Comparison of ENCODE assay signal across 8 cellular contexts in the genomic region with DNA sequence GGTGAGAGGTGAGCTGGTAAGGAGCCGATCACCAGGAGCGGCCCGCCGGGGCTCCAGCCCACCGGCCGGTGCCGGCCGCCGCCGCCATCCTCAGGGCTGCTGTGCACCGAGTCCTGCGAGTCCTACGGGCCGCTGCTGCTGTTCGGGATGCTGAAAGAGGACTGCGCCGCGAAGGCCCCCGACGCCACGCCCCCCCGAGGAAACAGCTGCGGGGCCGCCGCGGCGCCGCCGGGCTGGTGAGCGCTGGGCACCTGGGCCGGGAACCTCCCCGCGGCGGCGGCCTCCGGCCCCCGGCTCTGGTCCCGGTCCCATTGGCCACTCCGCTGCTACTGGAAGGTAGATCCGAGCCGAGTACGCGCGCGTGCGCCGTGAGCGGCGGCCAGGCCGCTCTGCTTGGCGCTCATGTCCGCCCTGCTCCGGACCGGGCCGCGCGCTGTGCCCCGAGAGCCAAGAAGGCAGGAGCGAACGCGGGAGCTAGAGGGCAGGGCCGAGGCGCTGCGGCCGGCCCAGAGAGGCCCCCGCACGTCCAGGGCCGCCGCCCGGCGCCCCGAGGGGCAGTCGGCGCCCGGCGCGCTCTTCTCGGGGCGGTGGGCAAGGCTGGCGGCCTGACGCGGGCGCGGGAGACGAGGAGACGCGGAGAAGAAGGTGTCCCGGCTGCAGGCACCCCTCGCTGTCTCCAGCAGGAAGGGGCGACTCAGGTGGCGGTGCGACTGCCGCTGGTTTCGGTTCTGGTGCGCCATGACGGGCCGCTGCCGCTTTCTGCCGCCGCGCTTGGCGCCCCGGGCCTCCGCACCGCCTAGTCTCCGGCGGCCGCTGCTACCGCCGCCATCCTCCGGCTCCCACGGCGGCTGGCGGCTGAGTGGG.
DNase-seq lines count a peak whose midpoint lies in the region; ATAC-seq and TF ChIP-seq lines count a peak whose summit lies in the region.

No MANE protein-coding gene starts in this region.

- H3K9ac ChIP-seq in liver (ENCODE audit: low read depth in 1 of 2, low read length in 2 of 2) = peak overlapping the region in 1 of 2 donors; percentile 25

- peak; percentile 16 for DNase-seq in SIG-M5 treated with dmso at 0.1 percent for 504 hours (lab: John Stamatoyannopoulos, UW; ENCODE audit: unreplicated experiment)
- no peak for DNase-seq in SIG-M5 (lab: John Stamatoyannopoulos, UW)
- peak; percentile 8 for DNase-seq in NCI-H2196 treated with DMSO at 0.1 percent for 48 hours (lab: John Stamatoyannopoulos, UW; ENCODE audit: unreplicated experiment)
- peak; percentile 52 for DNase-seq in activated CD4-positive, alpha-beta T cell treated with anti-CD3 and anti-CD28 coated beads, Interleukin-2, amount 10 ng/mL, durations not matched to agents 7 days and 5 days
- peak; percentile 37 to 80 (median 63) for DNase-seq in dorsolateral prefrontal cortex
- DNase-seq in stimulated activated CD4-positive, alpha-beta T cell treated with anti-CD3 and anti-CD28 coated beads, Interleukin-4, amount 100 ng/mL, for 1 hour = peak; percentile 49

- no peaks in the 10 kb centered on the region for H3K9me3 ChIP-seq in liver (ENCODE audit: control insufficient read depth in 4 of 4, low read length in 3 of 4)

- under 1% methylated on average over 113 of the region's 114 CpGs for WGBS in liver

- no peak for TF ChIP-seq RAD21 in liver (IDR thresholded peaks at IDR 0.05)

- intact Hi-C loops in dorsolateral prefrontal cortex (cut with DNase I) = loop anchor here in 1 of 2 donors (5.0 kb wide), 1 partner anchor 342 kb away; a partner anchor contains a TSS

- TF ChIP-seq CTCF in dorsolateral prefrontal cortex (IDR thresholded peaks at IDR 0.05 in 54 of 56, conservative IDR thresholded peaks at IDR 0.05 in 2 of 56; ENCODE audit: low read depth in 1 of 56, partially characterized antibody in 56 of 56) (peak in 9 of 56 donors; percentile 5 to 29 (median 10)), liver (IDR thresholded peaks at IDR 0.05; ENCODE audit: low read depth, low read length, missing input control) (no peak)

- peak overlapping the region; percentile 82 for H3K4me3 Mint-ChIP-seq in activated CD4-positive, alpha-beta T cell treated with anti-CD3 and anti-CD28 coated beads, Interleukin-2, amount 10 ng/mL, durations not matched to agents 7 days and 5 days

- H3K27me3 Mint-ChIP-seq in activated CD4-positive, alpha-beta T cell treated with anti-CD3 and anti-CD28 coated beads, Interleukin-2, amount 10 ng/mL, durations not matched to agents 7 days and 5 days = peaks cover 27% of the 10 kb centered on the region

- POLR2A ChIA-PET in activated CD4-positive, alpha-beta T cell treated with anti-CD3 and anti-CD28 coated beads, Interleukin-2, amount 10 ng/mL, durations not matched to agents 7 days and 5 days (lab: Charles Lee) = no interaction called here

- H3K4me3 ChIP-seq in dorsolateral prefrontal cortex (peak overlapping the region; percentile 38 to 91 (median 78)), liver (ENCODE audit: low read depth in 1 of 3, low read length in 3 of 3) (peak overlapping the region; percentile 33 to 88 (median 79))

- CTCF ChIA-PET in activated CD4-positive, alpha-beta T cell treated with anti-CD3 and anti-CD28 coated beads, Interleukin-2, amount 10 ng/mL, durations not matched to agents 7 days and 5 days (lab: Charles Lee) = interaction anchor here (0.6 kb wide), 1 partner anchor 90 kb away, joined by 4 read pairs; no protein-coding TSS in a partner anchor

- peak; percentile 51 for ATAC-seq in HG02938 (IDR thresholded peaks at IDR 0.05; ENCODE audit: unreplicated experiment)

- H3K4me1 Mint-ChIP-seq in activated CD4-positive, alpha-beta T cell treated with anti-CD3 and anti-CD28 coated beads, Interleukin-2, amount 10 ng/mL, durations not matched to agents 7 days and 5 days = peaks cover 5% of the 10 kb centered on the region

- H3K27ac Mint-ChIP-seq in activated CD4-positive, alpha-beta T cell treated with anti-CD3 and anti-CD28 coated beads, Interleukin-2, amount 10 ng/mL, durations not matched to agents 7 days and 5 days = no peak overlapping the region

- H3K36me3 ChIP-seq in liver (ENCODE audit: control insufficient read depth in 4 of 4, insufficient read depth in 3 of 4, low read depth in 1 of 4, low read length in 3 of 4) = no peaks in the 10 kb centered on the region

- no peaks in the 10 kb centered on the region for H3K9me3 Mint-ChIP-seq in activated CD4-positive, alpha-beta T cell treated with anti-CD3 and anti-CD28 coated beads, Interleukin-2, amount 10 ng/mL, durations not matched to agents 7 days and 5 days

- H3K27ac ChIP-seq in dorsolateral prefrontal cortex (peak overlapping the region in 58 of 59 donors; percentile 62 to 98 (median 92)), liver (ENCODE audit: low read depth in 1 of 2, low read length in 2 of 2) (peak overlapping the region; percentile 75 to 88)

- H3K36me3 Mint-ChIP-seq in activated CD4-positive, alpha-beta T cell treated with anti-CD3 and anti-CD28 coated beads, Interleukin-2, amount 10 ng/mL, durations not matched to agents 7 days and 5 days (ENCODE audit: low read depth) = no peaks in the 10 kb centered on the region

- H3K27me3 ChIP-seq in dorsolateral prefrontal cortex (no peaks in the 10 kb centered on the region), liver (ENCODE audit: control insufficient read depth in 4 of 4, insufficient read depth in 4 of 4, low read length in 3 of 4) (no peaks in the 10 kb centered on the region)

- H3K4me1 ChIP-seq in liver (ENCODE audit: control insufficient read depth in 4 of 4, insufficient read depth in 4 of 4, low read length in 3 of 4) = peaks cover 0 to 3% (median under 1%) of the 10 kb centered on the region in 4 donors

TF ChIP-seq in liver, 16 proteins besides CTCF, POLR2A, EP300 and RAD21:
- TF ChIP-seq SP1 (IDR thresholded peaks at IDR 0.05) = no peak
- peak; percentile 6 for TF ChIP-seq YY1 (IDR thresholded peaks at IDR 0.05)
TF ChIP-seq in liver: peak in this region for 1.
